Comparison of ENCODE assay signal across 34 cellular contexts in the genomic region with DNA sequence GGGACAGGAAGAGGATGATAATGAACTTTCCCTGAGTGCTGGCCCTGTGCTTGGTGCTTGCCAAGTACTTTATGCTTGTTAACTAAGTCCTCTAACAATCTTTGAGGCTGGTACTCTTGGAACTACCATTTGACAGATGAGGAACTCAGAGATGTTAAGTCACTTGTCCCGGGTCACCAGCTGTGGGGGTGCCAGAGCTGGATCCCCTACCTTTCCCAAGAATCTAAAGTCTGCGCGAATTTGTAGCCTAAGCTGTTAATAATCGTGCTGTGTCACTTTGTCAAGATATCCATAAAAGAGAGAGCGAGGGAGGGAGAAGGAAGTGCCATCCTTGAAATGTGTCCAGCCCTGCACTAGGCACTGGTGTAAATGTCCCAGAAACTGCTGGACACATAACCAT. TPM values are rescaled to one million over a fixed set of nuclear protein-coding genes. Genes with fewer than 3 reads are reported as not detected.
"Had no signal": no experiment of that assay in that cellular context is flagged by ENCODE, and none has a peak within 500 bp of the region (broad histone marks: within the 10 kb centered on the region; RNA-seq: fewer than 3 reads in every experiment).

No MANE protein-coding gene starts in this region.

- DNase-seq: activated CD4-positive, alpha-beta T cell treated with anti-CD3 and anti-CD28 coated beads for 36 hours; activated CD4-positive, alpha-beta T cell treated with anti-CD3 and anti-CD28 coated beads, Interleukin-2, amount 10 ng/mL, durations not matched to agents 7 days and 5 days; activated CD4-positive, alpha-beta T cell treated with anti-CD3 and anti-CD28 coated beads, Interleukin-2, amount 50 U/mL, for 48 hours; activated CD8-positive, alpha-beta T cell treated with anti-CD3 and anti-CD28 coated beads, Interleukin-2, amount 10 ng/mL, durations not matched to agents 7 days and 5 days; activated naive CD4-positive, alpha-beta T cell treated with anti-CD3 and anti-CD28 coated beads, Interleukin-2, amount 10 ng/mL, durations not matched to agents 7 days and 5 days; activated naive CD8-positive, alpha-beta T cell treated with anti-CD3 and anti-CD28 coated beads, Interleukin-2, amount 50 U/mL, for 24 hours; activated T-cell treated with anti-CD3 and anti-CD28 coated beads, Interleukin-2, amount 50 U/mL, for 24 hours; aorta; brain microvascular endothelial cell; central memory CD4-positive, alpha-beta T cell; MM.1S; MV-4-11; NCI-H1092; NCI-H1436 treated with DMSO at 0.1 percent for 48 hours; NCI-H1694 treated with DMSO at 0.1 percent for 48 hours; NCI-H2029; NCI-H510A; NCI-H526; NCI-H748 treated with DMSO at 0.1 percent for 48 hours; NK-92 treated with Interleukin-12 subunit alpha and Interleukin-12 subunit beta, amount 100 ng/mL, for 24 hours; PC-3; Peyer's patch; RPMI8226; SHP77 treated with DMSO at 0.1 percent for 48 hours; SK-N-SH had no signal

- H3K4me1 ChIP-seq: Peyer's patch had no signal

- H3K27me3 ChIP-seq: brain microvascular endothelial cell, Peyer's patch, SJSA1 had no signal

- H3K9me3 ChIP-seq: Peyer's patch, SJSA1, SK-N-SH had no signal

- ATAC-seq: activated CD4-positive, alpha-beta T cell treated with anti-CD3 and anti-CD28 coated beads for 36 hours; activated CD4-positive, CD25-positive, alpha-beta regulatory T cell treated with anti-CD3 and anti-CD28 coated beads, Interleukin-2, amount 50 U/mL, for 24 hours; activated CD8-positive, alpha-beta T cell treated with anti-CD3 and anti-CD28 coated beads, Interleukin-2, amount 10 ng/mL, durations not matched to agents 7 days and 5 days; activated naive CD8-positive, alpha-beta T cell treated with anti-CD3 and anti-CD28 coated beads, Interleukin-2, amount 50 U/mL, for 24 hours; PC-3 had no signal

- H3K27ac Mint-ChIP-seq: activated CD4-positive, alpha-beta T cell treated with anti-CD3 and anti-CD28 coated beads for 36 hours; activated CD4-positive, alpha-beta T cell treated with anti-CD3 and anti-CD28 coated beads, Interleukin-2, amount 10 ng/mL, durations not matched to agents 7 days and 5 days; activated CD8-positive, alpha-beta T cell treated with anti-CD3 and anti-CD28 coated beads, Interleukin-2, amount 10 ng/mL, durations not matched to agents 7 days and 5 days; activated naive CD4-positive, alpha-beta T cell treated with anti-CD3 and anti-CD28 coated beads, Interleukin-2, amount 10 ng/mL, durations not matched to agents 7 days and 5 days; activated naive CD8-positive, alpha-beta T cell; activated naive CD8-positive, alpha-beta T cell treated with anti-CD3 and anti-CD28 coated beads, Interleukin-2, amount 50 U/mL, for 24 hours; activated T-cell treated with anti-CD3 and anti-CD28 coated beads, Interleukin-2, amount 50 U/mL, for 24 hours; activated T-helper 2 cell treated with anti-CD3 and anti-CD28 coated beads, Interferon-gamma antibody, Interleukin-2, Interleukin-4, amounts not matched to agents 10 μg/mL and 5 μg/mL and 100 μg/mL, durations not matched to agents 14 hours and 24 hours and 36 hours; T-helper 1 cell treated with Interleukin-12 subunit alpha and Interleukin-12 subunit beta and Interleukin-4 antibody, amounts not matched to agents 30 μg/mL and 1 μg/mL, for 36 hours; T-helper 2 cell treated with Interferon-gamma antibody and Interleukin-4, amounts not matched to agents 5 μg/mL and 100 μg/mL, for 36 hours had no signal

- H3K27ac ChIP-seq: brain microvascular endothelial cell, KMS-11, Peyer's patch, SJSA1 had no signal

- H3K4me3 ChIP-seq: Peyer's patch, SJSA1 had no signal

- H3K36me3 ChIP-seq: brain microvascular endothelial cell, Peyer's patch, SJSA1 had no signal

- H3K4me1 Mint-ChIP-seq: activated CD4-positive, alpha-beta T cell treated with anti-CD3 and anti-CD28 coated beads for 36 hours; activated CD4-positive, alpha-beta T cell treated with anti-CD3 and anti-CD28 coated beads, Interleukin-2, amount 10 ng/mL, durations not matched to agents 7 days and 5 days; activated naive CD4-positive, alpha-beta T cell treated with anti-CD3 and anti-CD28 coated beads, Interleukin-2, amount 10 ng/mL, durations not matched to agents 7 days and 5 days; activated naive CD8-positive, alpha-beta T cell treated with anti-CD3 and anti-CD28 coated beads, Interleukin-2, amount 50 U/mL, for 24 hours had no signal

- H3K4me3 Mint-ChIP-seq: activated CD4-positive, alpha-beta T cell treated with anti-CD3 and anti-CD28 coated beads for 36 hours; activated CD4-positive, alpha-beta T cell treated with anti-CD3 and anti-CD28 coated beads, Interleukin-2, amount 10 ng/mL, durations not matched to agents 7 days and 5 days; activated CD8-positive, alpha-beta T cell treated with anti-CD3 and anti-CD28 coated beads, Interleukin-2, amount 10 ng/mL, durations not matched to agents 7 days and 5 days; activated naive CD4-positive, alpha-beta T cell treated with anti-CD3 and anti-CD28 coated beads, Interleukin-2, amount 10 ng/mL, durations not matched to agents 7 days and 5 days; activated naive CD8-positive, alpha-beta T cell; activated naive CD8-positive, alpha-beta T cell treated with anti-CD3 and anti-CD28 coated beads, Interleukin-2, amount 50 U/mL, for 24 hours; activated T-cell treated with anti-CD3 and anti-CD28 coated beads, Interleukin-2, amount 50 U/mL, for 24 hours; T-helper 1 cell treated with Interleukin-12 subunit alpha and Interleukin-12 subunit beta and Interleukin-4 antibody, amounts not matched to agents 30 μg/mL and 1 μg/mL, for 36 hours; T-helper 2 cell treated with Interferon-gamma antibody and Interleukin-4, amounts not matched to agents 5 μg/mL and 100 μg/mL, for 36 hours; WTC11 had no signal

RNA-seq across cellular contexts. Expression of gene ACOX2, which starts 19.0 kb away (rescaled TPM):
- total RNA-seq: activated CD4-positive, alpha-beta T cell treated with anti-CD3 and anti-CD28 coated beads for 36 hours; activated CD4-positive, alpha-beta T cell treated with anti-CD3 and anti-CD28 coated beads, Interleukin-2, amount 10 ng/mL, durations not matched to agents 7 days and 5 days; activated CD8-positive, alpha-beta T cell treated with anti-CD3 and anti-CD28 coated beads, Interleukin-2, amount 10 ng/mL, durations not matched to agents 7 days and 5 days; activated T-helper 2 cell treated with anti-CD3 and anti-CD28 coated beads, Interferon-gamma antibody, Interleukin-2, Interleukin-4, amounts not matched to agents 10 μg/mL and 5 μg/mL and 100 μg/mL, durations not matched to agents 14 hours and 24 hours and 36 hours had no signal

RNA-seq across cellular contexts. Expression of gene FAM107A, which starts 21.2 kb away (rescaled TPM):
- total RNA-seq: activated CD4-positive, alpha-beta T cell treated with anti-CD3 and anti-CD28 coated beads for 36 hours; activated CD4-positive, alpha-beta T cell treated with anti-CD3 and anti-CD28 coated beads, Interleukin-2, amount 10 ng/mL, durations not matched to agents 7 days and 5 days; activated CD8-positive, alpha-beta T cell treated with anti-CD3 and anti-CD28 coated beads, Interleukin-2, amount 10 ng/mL, durations not matched to agents 7 days and 5 days; activated T-helper 2 cell treated with anti-CD3 and anti-CD28 coated beads, Interferon-gamma antibody, Interleukin-2, Interleukin-4, amounts not matched to agents 10 μg/mL and 5 μg/mL and 100 μg/mL, durations not matched to agents 14 hours and 24 hours and 36 hours; LHCN-M2; SJSA1 had no signal
